Comparison of ENCODE assay signal across 9 cellular contexts in the genomic region with DNA sequence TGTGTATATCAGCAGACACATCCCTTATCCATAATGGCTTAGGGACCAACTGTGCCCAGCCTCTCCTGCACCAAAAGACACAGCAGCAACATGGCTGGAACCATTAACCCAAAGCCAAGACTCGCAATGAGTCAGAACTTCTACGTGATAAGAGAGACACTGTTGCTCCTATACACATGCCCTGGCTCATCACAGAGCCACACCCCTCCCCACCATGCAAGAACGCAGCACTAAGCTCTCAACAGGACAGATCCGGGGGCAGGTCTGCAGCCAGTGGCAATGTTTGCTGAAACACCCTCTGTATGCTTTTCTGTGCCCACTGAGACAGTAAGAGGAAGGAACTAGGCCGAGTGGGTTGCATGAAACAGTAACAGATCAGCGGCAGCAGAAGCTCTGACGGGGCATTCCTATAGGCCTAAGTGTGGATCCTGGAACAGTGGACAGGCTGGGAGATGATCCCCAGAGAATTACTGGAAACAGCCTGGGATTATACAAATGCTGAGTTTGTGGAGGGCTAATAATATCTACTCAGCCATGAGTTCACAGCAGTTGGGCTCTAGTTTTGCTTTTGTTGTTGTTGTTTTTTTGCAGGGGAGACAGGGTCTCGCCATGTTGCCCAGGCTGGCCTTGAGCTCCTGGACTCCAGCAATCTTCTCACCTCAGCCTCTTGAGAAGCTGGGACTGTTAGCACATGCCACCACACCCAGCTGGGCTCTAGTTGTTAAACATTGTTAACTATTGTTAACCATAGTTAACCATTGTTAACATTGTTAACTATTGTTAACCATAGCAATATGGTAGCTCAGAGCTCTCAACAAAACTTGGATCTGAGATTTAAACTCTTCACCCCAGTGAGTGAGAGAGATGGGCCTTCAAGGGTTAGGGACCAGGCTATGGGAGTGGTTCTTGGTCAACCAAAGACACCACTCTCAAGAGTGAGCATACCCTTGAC. TPM values are rescaled to one million over a fixed set of nuclear protein-coding genes. Genes with fewer than 3 reads are reported as not detected.
A peak's percentile ranks its signal among the peaks of the same experiment; 100 is the strongest.
DNase-seq lines count a peak whose midpoint lies in the region; ATAC-seq and TF ChIP-seq lines count a peak whose summit lies in the region.
"Had no signal": no experiment of that assay in that cellular context is flagged by ENCODE, and none has a peak within 500 bp of the region (broad histone marks: within the 10 kb centered on the region; RNA-seq: fewer than 3 reads in every experiment).

No MANE protein-coding gene starts in this region.

- no peak overlapping the region for H3K27ac ChIP-seq in HCT116 (ENCODE audit: low read depth, low read length)
- H3K27ac ChIP-seq: SJSA1 had no signal

- no peaks in the 10 kb centered on the region for H3K9me3 Mint-ChIP-seq in memory B cell
- H3K9me3 Mint-ChIP-seq in activated CD4-positive, alpha-beta memory T cell treated with anti-CD3 and anti-CD28 coated beads for 36 hours, result no peaks in the 10 kb centered on the region

- H4K20me1 ChIP-seq in HCT116 (ENCODE audit: insufficient read depth), result no peaks in the 10 kb centered on the region

- TF ChIP-seq POLR2A in HCT116 (IDR thresholded peaks at IDR 0.05; ENCODE audit: borderline replicate concordance, extremely low read depth, insufficient read depth, insufficient read length), result no peak

- TF ChIP-seq RAD21 in HCT116 (IDR thresholded peaks at IDR 0.05; ENCODE audit: low read depth), result no peak

- H3K4me1 Mint-ChIP-seq in T-helper 17 cell, result peaks cover 52% of the 10 kb centered on the region
- H3K4me1 Mint-ChIP-seq in memory B cell, result peaks cover 56% of the 10 kb centered on the region
- H3K4me1 Mint-ChIP-seq in activated CD4-positive, alpha-beta memory T cell treated with anti-CD3 and anti-CD28 coated beads for 36 hours (ENCODE audit: low read depth), result peaks cover 38% of the 10 kb centered on the region

- POLR2A ChIA-PET in HCT116 (lab: Charles Lee), result no interaction called here
- POLR2A ChIA-PET in activated CD4-positive, alpha-beta memory T cell treated with anti-CD3 and anti-CD28 coated beads for 36 hours (lab: Charles Lee), result interaction anchor here (1.6 kb wide), 1 partner anchor 33 kb away, joined by 3 read pairs; no protein-coding TSS in a partner anchor

- peak; percentile 34; the same call in 1 of the 2 replicates for ATAC-seq in HCT116
- peak; percentile 50 for ATAC-seq in T-helper 17 cell
- ATAC-seq in memory B cell (ENCODE audit: low read depth), result peak; percentile 69

- CTCF ChIA-PET in HCT116 (lab: Charles Lee), result no interaction called here
- CTCF ChIA-PET in activated CD4-positive, alpha-beta memory T cell treated with anti-CD3 and anti-CD28 coated beads for 36 hours (lab: Charles Lee), result interaction anchor here (1.1 kb wide), 1 partner anchor 45 kb away, joined by 3 read pairs; no protein-coding TSS in a partner anchor

- H3K27me3 Mint-ChIP-seq in T-helper 17 cell (no peaks in the 10 kb centered on the region), memory B cell (no peaks in the 10 kb centered on the region)
- H3K27me3 Mint-ChIP-seq in activated CD4-positive, alpha-beta memory T cell treated with anti-CD3 and anti-CD28 coated beads for 36 hours, result no peaks in the 10 kb centered on the region

- H3K36me3 Mint-ChIP-seq in T-helper 17 cell (ENCODE audit: low read depth) (peaks cover 18% of the 10 kb centered on the region), memory B cell (peaks cover 17% of the 10 kb centered on the region)
- peaks cover 45% of the 10 kb centered on the region for H3K36me3 Mint-ChIP-seq in activated CD4-positive, alpha-beta memory T cell treated with anti-CD3 and anti-CD28 coated beads for 36 hours

- TF ChIP-seq CTCF in HCT116 (IDR thresholded peaks at IDR 0.05 in 2 of 3, conservative IDR thresholded peaks at IDR 0.05 in 1 of 3; ENCODE audit: borderline replicate concordance in 1 of 3, insufficient read depth in 1 of 3, low read depth in 2 of 3, low read length in 2 of 3), result no peak

- H3K36me3 ChIP-seq in HCT116 (ENCODE audit: control insufficient read depth in 1 of 2, insufficient read depth in 2 of 2, low read length in 2 of 2), result no peaks in the 10 kb centered on the region
- H3K36me3 ChIP-seq: SJSA1 had no signal

- intact Hi-C loops in HCT116 (cut with micrococcal nuclease), result no loop called here
- intact Hi-C loops in activated CD4-positive, alpha-beta memory T cell treated with anti-CD3 and anti-CD28 coated beads for 36 hours (cut with micrococcal nuclease), result no loop called here

- RAD21 ChIA-PET in HCT116 (lab: Charles Lee; ENCODE audit: low non-redundant PET in 1 of 2, low total read pairs in 2 of 2, uncharacterized antibody in 2 of 2, unreplicated experiment in 2 of 2), result interaction anchor here in 1 of 2 experiments (0.5 kb wide), 1 partner anchor 30 kb away, joined by 4 read pairs; no protein-coding TSS in a partner anchor

- in situ Hi-C loops in Caki2 (cut with HindIII; ENCODE audit: low pct_unique_long_range_greater_than_20kb, low sequenced_read_pairs), result no loop called here

- no peaks in the 10 kb centered on the region for H3K9me2 ChIP-seq in HCT116 (ENCODE audit: insufficient read depth)

- no peaks in the 10 kb centered on the region for H3K27me3 ChIP-seq in HCT116 (ENCODE audit: insufficient read depth, low read length)
- H3K27me3 ChIP-seq: SJSA1 had no signal

- no TSS peak for BruUV-seq in HCT116 (replicated peaks; lab: Mats Ljungman, UMichigan)

- H3K4me3 Mint-ChIP-seq in T-helper 17 cell (no peak overlapping the region), memory B cell (peak overlapping the region; percentile 77)
- no peak overlapping the region for H3K4me3 Mint-ChIP-seq in activated CD4-positive, alpha-beta memory T cell treated with anti-CD3 and anti-CD28 coated beads for 36 hours

- peaks cover 5 to 21% of the 10 kb centered on the region in 2 experiments; a peak in 3 of 4 replicates for H3K4me1 ChIP-seq in HCT116 (ENCODE audit: control insufficient read depth in 1 of 2, insufficient read depth in 2 of 2, low read length in 2 of 2)
- H3K4me1 ChIP-seq: SJSA1 had no signal

- no peaks in the 10 kb centered on the region for H3K9me3 ChIP-seq in HCT116 (ENCODE audit: control insufficient read depth in 1 of 2, insufficient read depth in 1 of 2, low read depth in 1 of 2, low read length in 2 of 2)
- H3K9me3 ChIP-seq in T-helper 17 cell (ENCODE audit: control insufficient read depth, low read length, poor library complexity, severe bottlenecking), result no peaks in the 10 kb centered on the region
- H3K9me3 ChIP-seq: SJSA1 had no signal

- no peak overlapping the region for H3K4me3 ChIP-seq in HCT116 (replicated peaks in 1 of 2; ENCODE audit: low read depth in 1 of 2, low read length in 2 of 2)
- H3K4me3 ChIP-seq: SJSA1 had no signal

- no peak overlapping the region for H3K4me2 ChIP-seq in HCT116 (ENCODE audit: low read length)

- no peaks in the 10 kb centered on the region for H3K79me2 ChIP-seq in HCT116 (ENCODE audit: insufficient read depth, low read length)

- DNase-seq in Caki2 (ENCODE audit: low read depth) (peak; percentile 78), HCT116 (ENCODE audit: low read depth, low spot score) (no peak), T-helper 17 cell (no peak), memory B cell (ENCODE audit: low spot score in 2 of 2) (peak; percentile 46 to 66), DMS 273 (lab: John Stamatoyannopoulos, UW; ENCODE audit: unreplicated experiment) (no peak), hippocampal formation (lab: John Stamatoyannopoulos, UW) (no peak)
- no peak for DNase-seq in activated CD4-positive, alpha-beta memory T cell treated with anti-CD3 and anti-CD28 coated beads for 36 hours
- DNase-seq in stimulated activated CD4-positive, alpha-beta T cell treated with anti-CD3 and anti-CD28 coated beads, Interleukin-4, amount 100 ng/mL, for 1 hour, result no peak

- H3K27ac Mint-ChIP-seq in T-helper 17 cell, result peak overlapping the region; percentile 34
- peak overlapping the region; percentile 99 for H3K27ac Mint-ChIP-seq in memory B cell
- no peak overlapping the region for H3K27ac Mint-ChIP-seq in activated CD4-positive, alpha-beta memory T cell treated with anti-CD3 and anti-CD28 coated beads for 36 hours

- H3K9ac ChIP-seq in HCT116 (ENCODE audit: low read length), result no peak overlapping the region

- no peak overlapping the region for H2AFZ ChIP-seq in HCT116 (ENCODE audit: low read depth, low read length, poor library complexity, severe bottlenecking)

TF ChIP-seq in HCT116, 20 proteins besides CTCF, POLR2A, EP300 and RAD21 (continues in another document):
- no peak for TF ChIP-seq SIN3A (IDR thresholded peaks at IDR 0.05; ENCODE audit: low read depth)
- TF ChIP-seq SP1 (IDR thresholded peaks at IDR 0.05; ENCODE audit: low read depth), result no peak
- TF ChIP-seq CBX3 (IDR thresholded peaks at IDR 0.05; ENCODE audit: low read depth), result no peak
- TF ChIP-seq POLR2AphosphoS5 (IDR thresholded peaks at IDR 0.05; ENCODE audit: low read depth, low read length), result no peak

RNA-seq across cellular contexts. Expression of a gene that starts 41.0 kb away (rescaled TPM):
- total RNA-seq in Caki2 (2014; rRNA removed; shearing (Covaris generic); ENCODE audit: low replicate concordance), result 38.5 and 41.6 TPM in 2 replicates
- 31.4 TPM for total RNA-seq in HCT116 (2021; ENCODE audit: unreplicated experiment)
- polyA plus RNA-seq in HCT116 (2012), result 20.3 and 21.6 TPM in 2 replicates
- total RNA-seq in T-helper 17 cell, result 100 to 1,000 TPM; 106 to 126 TPM
- 10 to 100 TPM; 76.6 to 78.0 TPM for total RNA-seq in activated CD4-positive, alpha-beta memory T cell treated with anti-CD3 and anti-CD28 coated beads for 36 hours

RNA-seq across cellular contexts. Expression of a gene that starts 49.7 kb away (rescaled TPM):
- 23.4 and 27.3 TPM in 2 replicates for total RNA-seq in Caki2 (2014; rRNA removed; shearing (Covaris generic); ENCODE audit: low replicate concordance)
- 30.5 TPM for total RNA-seq in HCT116 (2021; ENCODE audit: unreplicated experiment)
- 15.2 and 16.4 TPM in 2 replicates for polyA plus RNA-seq in HCT116 (2012)
- total RNA-seq in T-helper 17 cell, result 10 to 100 TPM; 20.6 to 21.2 TPM
- total RNA-seq in activated CD4-positive, alpha-beta memory T cell treated with anti-CD3 and anti-CD28 coated beads for 36 hours, result 10 to 100 TPM; 25.8 to 26.1 TPM

Comparison
In these comparisons a context has a peak if more than half of its experiments do, and no peak if none do; other contexts are left out.
1. DNase-seq: peak in Caki2 (single experiment) and memory B cell (2 of 2); none in HCT116 (single experiment), T-helper 17 cell (0 of 3), activated CD4-positive, alpha-beta memory T cell treated with anti-CD3 and anti-CD28 coated beads for 36 hours (single experiment), DMS 273 (single experiment), hippocampal formation (0 of 2) and stimulated activated CD4-positive, alpha-beta T cell treated with anti-CD3 and anti-CD28 coated beads, Interleukin-4, amount 100 ng/mL, for 1 hour (single experiment).
2. Peak in every context shown above with its lines, with median percentiles within 50 percentile points of each other: ATAC-seq.